In genomic region chr2:176653856-176654443, GRCh38 we compare ENCODE assay signal across 7 cellular contexts.
DNase-seq lines count a peak whose midpoint lies in the region; ATAC-seq and TF ChIP-seq lines count a peak whose summit lies in the region.

No MANE protein-coding gene starts in this region.

- DNase-seq in G401 (ENCODE audit: low spot score) (peak; percentile 57), HT1080 (ENCODE audit: low read depth) (peak; percentile 83), OCI-LY7 (ENCODE audit: low spot score) (peak; percentile 79), breast epithelium (ENCODE audit: low spot score in 2 of 2) (no peak), kidney tubule cell (ENCODE audit: low spot score) (peak; percentile 85)
- peak; percentile 39 for DNase-seq in stimulated activated naive CD8-positive, alpha-beta T cell treated with anti-CD3 and anti-CD28 coated beads, Interleukin-15, Interleukin-2, amounts not matched to agents 100 U/mL and 50 U/mL, for 24 hours

- intact Hi-C loops in OCI-LY7 (cut with micrococcal nuclease; ENCODE audit: unreplicated experiment), result loop anchor here (2.0 to 10.0 kb wide), 3 partner anchors 158 to 491 kb away; no protein-coding TSS in a partner anchor
- intact Hi-C loops in breast epithelium (cut with DNase I; ENCODE audit: low total_unique reads), result loop anchor here (5.0 kb wide), 1 partner anchor 1337 kb away; no protein-coding TSS in a partner anchor

- H3K4me2 ChIP-seq in OCI-LY7 (ENCODE audit: low read length), result peak overlapping the region; percentile 38; the same call in 1 of the 2 replicates

- in situ Hi-C loops in G401 (cut with HindIII; ENCODE audit: low sequenced_read_pairs), result no loop called here

- peaks cover 0 to 4% of the 10 kb centered on the region in 2 donors for H3K27me3 ChIP-seq in breast epithelium

- TF ChIP-seq CTCF in OCI-LY7 (conservative IDR thresholded peaks at IDR 0.05; ENCODE audit: low read length) (peak; percentile 85), breast epithelium (IDR thresholded peaks at IDR 0.05) (peak; percentile 41 to 61 (median 48))

- no peaks in the 10 kb centered on the region for H3K79me2 ChIP-seq in OCI-LY7 (ENCODE audit: insufficient read depth, low read depth, low read length)

- BruUV-seq in OCI-LY7 (replicated peaks; lab: Mats Ljungman, UMichigan), result no TSS peak

- POLR2A ChIA-PET in OCI-LY7 (lab: Charles Lee), result interaction anchor here (0.5 to 1.0 kb wide), 5 partner anchors 22 to 523 kb away, joined by 3 to 5 read pairs (median 3); no protein-coding TSS in a partner anchor

- H3K9me3 ChIP-seq in OCI-LY7 (ENCODE audit: low read length), result no peaks in the 10 kb centered on the region
- no peaks in the 10 kb centered on the region for H3K9me3 ChIP-seq in breast epithelium

- H3K27ac ChIP-seq in OCI-LY7 (ENCODE audit: low read depth, low read length, poor library complexity, severe bottlenecking), result no peak overlapping the region
- H3K27ac ChIP-seq in breast epithelium, result no peak overlapping the region

- H3K4me1 ChIP-seq in OCI-LY7 (ENCODE audit: insufficient read depth, low read length, poor library complexity, severe bottlenecking) (peaks cover 10% of the 10 kb centered on the region), breast epithelium (no peaks in the 10 kb centered on the region)

- H3K9me2 ChIP-seq in OCI-LY7 (ENCODE audit: insufficient read depth, low read length), result no peaks in the 10 kb centered on the region

- CTCF ChIA-PET in OCI-LY7 (lab: Charles Lee; ENCODE audit: unreplicated experiment), result interaction anchor here (0.6 kb wide), 1 partner anchor 275 kb away, joined by 3 read pairs; no protein-coding TSS in a partner anchor

- H4K20me1 ChIP-seq in OCI-LY7 (ENCODE audit: insufficient read depth, low read length), result no peaks in the 10 kb centered on the region

- H3K36me3 ChIP-seq in OCI-LY7 (ENCODE audit: insufficient read depth, low read length) (no peaks in the 10 kb centered on the region), breast epithelium (no peaks in the 10 kb centered on the region)

- H2AFZ ChIP-seq in OCI-LY7 (ENCODE audit: low read length), result peak overlapping the region; percentile 87

- peak; percentile 89 for ATAC-seq in GM21390 (IDR thresholded peaks at IDR 0.05; ENCODE audit: unreplicated experiment)
- peak; percentile 35 for ATAC-seq in stimulated activated naive CD8-positive, alpha-beta T cell treated with anti-CD3 and anti-CD28 coated beads, Interleukin-15, Interleukin-2, amounts not matched to agents 100 U/mL and 50 U/mL, for 24 hours

- no peak for TF ChIP-seq POLR2A in breast epithelium (IDR thresholded peaks at IDR 0.05)

- H3K4me3 ChIP-seq in OCI-LY7 (ENCODE audit: low read depth, low read length, poor library complexity, severe bottlenecking) (no peak overlapping the region), breast epithelium (no peak overlapping the region)

Comparison
In these comparisons a context has a peak if more than half of its experiments do, and no peak if none do; other contexts are left out.
1. DNase-seq: peak in G401 (single experiment), HT1080 (single experiment), OCI-LY7 (single experiment), kidney tubule cell (single experiment) and stimulated activated naive CD8-positive, alpha-beta T cell treated with anti-CD3 and anti-CD28 coated beads, Interleukin-15, Interleukin-2, amounts not matched to agents 100 U/mL and 50 U/mL, for 24 hours (single experiment); none in breast epithelium (0 of 2).